In the genomic region with DNA sequence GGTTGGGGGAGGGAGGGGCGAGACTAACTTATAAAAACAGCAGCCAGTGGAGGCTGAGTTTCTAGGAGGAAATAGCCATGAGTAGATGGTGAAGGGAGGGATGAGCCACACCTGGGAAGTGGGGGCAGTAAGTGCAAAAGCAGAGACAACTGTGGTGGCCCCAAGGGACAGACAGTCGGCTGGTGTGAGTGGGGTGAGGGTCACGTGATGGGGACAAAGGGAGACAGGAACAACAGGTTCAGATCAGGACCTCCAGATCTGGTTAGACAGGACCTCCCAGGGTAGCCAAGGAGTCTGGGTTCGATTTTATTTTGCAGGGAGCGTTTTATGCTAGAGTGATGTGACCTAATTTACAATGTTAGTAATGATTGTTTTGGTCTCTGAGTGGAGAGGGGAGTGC, we compare ENCODE assay signal across 3 cellular contexts.
A peak's percentile ranks its signal among the peaks of the same experiment; 100 is the strongest.
TF ChIP-seq lines count a peak whose summit lies in the region.

No MANE protein-coding gene starts in this region.

TF ChIP-seq in HepG2, 621 proteins besides CTCF, POLR2A, EP300 and RAD21:
- TF ChIP-seq IKZF1 (IDR thresholded peaks at IDR 0.05) (no peak), WIZ (CRISPR knock-in tag; IDR thresholded peaks at IDR 0.05) (no peak), YY1 (IDR thresholded peaks at IDR 0.05; ENCODE audit: insufficient read depth, insufficient replicate concordance, low read depth, low read length) (no peak), BRF2 (CRISPR knock-in tag; IDR thresholded peaks at IDR 0.05) (no peak), RAD51 (IDR thresholded peaks at IDR 0.05; ENCODE audit: borderline replicate concordance) (peak; percentile 68; the same call in 1 of the 2 replicates), JARID2 (CRISPR knock-in tag; IDR thresholded peaks at IDR 0.05; ENCODE audit: insufficient replicate concordance) (no peak), ZNF672 (CRISPR knock-in tag; IDR thresholded peaks at IDR 0.05) (no peak)
- TF ChIP-seq, protein P1, sequence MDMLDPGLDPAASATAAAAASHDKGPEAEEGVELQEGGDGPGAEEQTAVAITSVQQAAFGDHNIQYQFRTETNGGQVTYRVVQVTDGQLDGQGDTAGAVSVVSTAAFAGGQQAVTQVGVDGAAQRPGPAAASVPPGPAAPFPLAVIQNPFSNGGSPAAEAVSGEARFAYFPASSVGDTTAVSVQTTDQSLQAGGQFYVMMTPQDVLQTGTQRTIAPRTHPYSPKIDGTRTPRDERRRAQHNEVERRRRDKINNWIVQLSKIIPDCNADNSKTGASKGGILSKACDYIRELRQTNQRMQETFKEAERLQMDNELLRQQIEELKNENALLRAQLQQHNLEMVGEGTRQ (IDR thresholded peaks at IDR 0.05; ENCODE audit: low read depth, low read length), result peak; percentile 15; the same call in 1 of the 2 replicates
- TF ChIP-seq, protein P1 (CRISPR knock-in tag; IDR thresholded peaks at IDR 0.05; ENCODE audit: borderline replicate concordance), result no peak

TF ChIP-seq in GM12878, 131 proteins besides CTCF, POLR2A, EP300 and RAD21:
- TF ChIP-seq POU2F2 (IDR thresholded peaks at IDR 0.05; ENCODE audit: borderline replicate concordance, low read depth, low read length) (no peak), CHD2 (IDR thresholded peaks at IDR 0.05; ENCODE audit: borderline replicate concordance, low read depth, low read length) (no peak), POLR2AphosphoS5 (IDR thresholded peaks at IDR 0.05; ENCODE audit: low read length) (no peak), CHD1 (IDR thresholded peaks at IDR 0.05; ENCODE audit: low read depth, low read length) (no peak), GATAD2B (conservative IDR thresholded peaks at IDR 0.05; ENCODE audit: low read depth) (no peak), SUPT20H (IDR thresholded peaks at IDR 0.05; ENCODE audit: borderline replicate concordance, control insufficient read depth, low read depth, low read length) (no peak), SMAD1 (IDR thresholded peaks at IDR 0.05; ENCODE audit: low read depth, partially characterized antibody) (no peak), USF1 (IDR thresholded peaks at IDR 0.05; ENCODE audit: borderline replicate concordance, extremely low read length, insufficient read depth, low read depth, low read length) (peak; percentile 25)

TF ChIP-seq in H1, 55 proteins besides CTCF, POLR2A, EP300 and RAD21:
- TF ChIP-seq SP4 (IDR thresholded peaks at IDR 0.05; ENCODE audit: low read length) (no peak), CEBPB (IDR thresholded peaks at IDR 0.05; ENCODE audit: low read depth, low read length) (no peak)
